Comparison of ENCODE assay signal across 8 cellular contexts in genomic region chr1:247103777-247104591, GRCh38. TPM values are rescaled to one million over a fixed set of nuclear protein-coding genes. Genes with fewer than 3 reads are reported as not detected.
DNase-seq lines count a peak whose midpoint lies in the region; ATAC-seq and TF ChIP-seq lines count a peak whose summit lies in the region.

TSS of gene ZNF669 (minus strand) at chr1:247104356. CDS start at chr1:247104199, 157 bp downstream.

- H3K9ac ChIP-seq in duodenal mucosa (ENCODE audit: low read depth in 1 of 2, low read length in 2 of 2): peak within 1 kb of the TSS; percentile 81 to 86

- intact Hi-C loops in lower leg skin (cut with DNase I; ENCODE audit: low total_unique reads): no loop called here

- H3K4me3 ChIP-seq in CD4-positive, CD25-positive, alpha-beta regulatory T cell (ENCODE audit: low read depth, low read length): peak within 1 kb of the TSS; percentile 89
- H3K4me3 ChIP-seq in duodenal mucosa (ENCODE audit: low read depth in 1 of 2, low read length in 2 of 2) (peak within 1 kb of the TSS; percentile 98 to 99), lower leg skin (ENCODE audit: low read depth, poor library complexity, severe bottlenecking) (peak within 1 kb of the TSS; percentile 86)

- H3K4me1 ChIP-seq in CD4-positive, CD25-positive, alpha-beta regulatory T cell (ENCODE audit: control insufficient read depth, insufficient read depth, low read length, poor library complexity, severe bottlenecking): peaks cover 10% of the 10 kb centered on the region
- H3K4me1 ChIP-seq in duodenal mucosa (ENCODE audit: control insufficient read depth in 1 of 2, insufficient read depth in 2 of 2, low read length in 2 of 2): peaks cover 0 to 7% of the 10 kb centered on the region in 2 donors

- peak within 1 kb of the TSS; percentile 83 to 86 (median 84) for H3K27ac Mint-ChIP-seq in CD4-positive, CD25-positive, alpha-beta regulatory T cell

- peaks cover 32 to 43% of the 10 kb centered on the region in 2 experiments for H3K9me3 ChIP-seq in CD4-positive, CD25-positive, alpha-beta regulatory T cell (ENCODE audit: control insufficient read depth in 2 of 2, low read length in 2 of 2)
- H3K9me3 ChIP-seq in duodenal mucosa (ENCODE audit: control insufficient read depth in 1 of 2, low read length in 2 of 2): peaks cover 16 to 26% of the 10 kb centered on the region in 2 donors

- H3K36me3 ChIP-seq in CD4-positive, CD25-positive, alpha-beta regulatory T cell (ENCODE audit: control insufficient read depth, insufficient read depth, low read length): peaks cover 28% of the 10 kb centered on the region
- H3K36me3 ChIP-seq in duodenal mucosa (ENCODE audit: control insufficient read depth in 1 of 2, insufficient read depth in 2 of 2, low read length in 2 of 2): peaks cover 19% of the 10 kb centered on the region in 2 donors

- H3K9me3 Mint-ChIP-seq in CD4-positive, CD25-positive, alpha-beta regulatory T cell: peaks cover 2 to 41% (median 20%) of the 10 kb centered on the region in 7 donors

- peaks cover 4 to 24% (median 9%) of the 10 kb centered on the region in 4 donors for H3K4me1 Mint-ChIP-seq in CD4-positive, CD25-positive, alpha-beta regulatory T cell

- DNase-seq in CD4-positive, CD25-positive, alpha-beta regulatory T cell: peak; percentile 81 to 95 (median 87)
- DNase-seq in NCI-H774 (lab: John Stamatoyannopoulos, UW) (peak; percentile 98), lower leg skin (ENCODE audit: low spot score in 2 of 2) (peak; percentile 97 to 99)
- peak; percentile 84 to 85 for DNase-seq in activated CD4-positive, alpha-beta T cell treated with anti-CD3 and anti-CD28 coated beads, Interleukin-2, amount 50 U/mL, for 4 hours
- peak; percentile 89 to 92 for DNase-seq in stimulated activated CD4-positive, alpha-beta T cell treated with anti-CD3 and anti-CD28 coated beads, Interleukin-4, amount 100 ng/mL, for 4 hours

- TF ChIP-seq CTCF in lower leg skin (IDR thresholded peaks at IDR 0.05): no peak

- WGBS in lower leg skin, 2 donors: 1% methylated on average over 32 to 34 of the region's 61 CpGs

- peak within 1 kb of the TSS; percentile 71 for H3K27ac ChIP-seq in CD4-positive, CD25-positive, alpha-beta regulatory T cell (ENCODE audit: insufficient read depth, low read length, poor library complexity, severe bottlenecking)
- peak within 1 kb of the TSS; percentile 84 for H3K27ac ChIP-seq in duodenal mucosa (ENCODE audit: low read depth, low read length)

- TF ChIP-seq POLR2A in lower leg skin (IDR thresholded peaks at IDR 0.05): no peak

- peaks cover 28% of the 10 kb centered on the region for H3K36me3 Mint-ChIP-seq in CD4-positive, CD25-positive, alpha-beta regulatory T cell

- peaks cover 4% of the 10 kb centered on the region for H3K27me3 ChIP-seq in CD4-positive, CD25-positive, alpha-beta regulatory T cell (ENCODE audit: control insufficient read depth, insufficient read depth, low read length)
- no peaks in the 10 kb centered on the region for H3K27me3 ChIP-seq in duodenal mucosa (ENCODE audit: control insufficient read depth in 1 of 2, insufficient read depth in 2 of 2, low read length in 2 of 2)

- H3K27me3 Mint-ChIP-seq in CD4-positive, CD25-positive, alpha-beta regulatory T cell: peaks cover 15% of the 10 kb centered on the region

- peak within 1 kb of the TSS; percentile 92 to 98 (median 94) for H3K4me3 Mint-ChIP-seq in CD4-positive, CD25-positive, alpha-beta regulatory T cell

- peak; percentile 99 to 100 for ATAC-seq in CD4-positive, CD25-positive, alpha-beta regulatory T cell (ENCODE audit: low read depth in 2 of 2)
- peak; percentile 98 for ATAC-seq in GM19438 (IDR thresholded peaks at IDR 0.05; ENCODE audit: low read depth, unreplicated experiment)
- peak; percentile 99 for ATAC-seq in HG03571 (IDR thresholded peaks at IDR 0.05; ENCODE audit: unreplicated experiment)

RNA-seq across cellular contexts. Expression of gene ZNF669, which starts in this region (rescaled TPM):
- 15.7 TPM for total RNA-seq in CD4-positive, CD25-positive, alpha-beta regulatory T cell
- polyA plus RNA-seq in CD4-positive, CD25-positive, alpha-beta regulatory T cell: 10 to 100 TPM; 10.1 to 24.9 (median 14.8) TPM
- 1 to 10 TPM; 5.4 to 8.7 (median 7.0) TPM for total RNA-seq in lower leg skin

Comparison
In these comparisons a context has a peak if more than half of its experiments do, and no peak if none do; other contexts are left out.
1. Peak in every context shown above with its lines: DNase-seq, ATAC-seq, H3K4me3 ChIP-seq and H3K27ac ChIP-seq.